In the genomic region with DNA sequence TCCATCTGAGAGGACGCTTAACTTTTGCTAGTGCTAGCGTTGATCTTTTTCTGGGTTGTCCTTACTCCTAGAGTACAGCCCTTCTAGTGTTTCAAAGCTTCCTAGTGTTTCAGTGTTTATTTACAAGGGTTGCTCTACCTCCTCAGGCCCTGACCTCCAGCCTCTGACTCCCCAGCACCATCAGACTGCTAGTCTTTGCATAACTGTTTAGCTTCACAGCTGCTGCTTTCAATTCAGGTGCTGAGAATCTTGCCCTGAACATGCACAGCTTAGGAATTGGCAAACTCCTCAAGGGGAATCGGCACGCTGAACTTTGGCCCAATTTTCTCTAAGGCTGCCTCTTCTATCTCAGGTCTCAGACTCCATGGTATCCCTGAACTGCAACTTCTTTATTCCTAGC, we compare ENCODE assay signal across 7 cellular contexts. TPM values are rescaled to one million over a fixed set of nuclear protein-coding genes. Genes with fewer than 3 reads are reported as not detected.
"Had no signal": no experiment of that assay in that cellular context is flagged by ENCODE, and none has a peak within 500 bp of the region (broad histone marks: within the 10 kb centered on the region; RNA-seq: fewer than 3 reads in every experiment).

No MANE protein-coding gene starts in this region.

RNA-seq across cellular contexts. Expression of gene OR52B4, which starts 52.9 kb away (rescaled TPM):
- total RNA-seq: MCF 10A, NCI-H460, PC-3, Peyer's patch, Right ventricle myocardium superior, SJSA1 had no signal
- polyA plus RNA-seq: SK-N-SH had no signal
